6 cellular contexts compared by ENCODE assay signal in the genomic region with DNA sequence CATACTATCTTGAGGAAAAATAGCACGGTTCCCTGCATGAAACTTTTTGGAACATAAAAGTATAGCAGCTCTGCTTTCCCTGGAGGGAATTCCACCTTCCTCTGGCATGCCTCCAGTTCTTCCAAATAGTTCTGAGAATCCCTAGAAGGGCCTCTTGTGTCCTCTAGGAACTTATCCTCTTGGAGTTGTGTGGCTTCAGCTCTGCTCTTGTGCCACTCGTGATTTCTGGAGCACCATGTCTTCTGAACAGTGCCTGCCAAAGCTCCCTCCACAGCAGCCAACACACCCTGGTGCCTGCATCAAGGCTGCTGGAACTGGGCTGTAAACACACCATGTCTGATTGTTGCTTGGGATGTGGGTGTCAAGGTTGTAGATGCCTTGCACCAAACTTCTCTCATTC.
"Had no signal": no experiment of that assay in that cellular context is flagged by ENCODE, and none has a peak within 500 bp of the region (broad histone marks: within the 10 kb centered on the region; RNA-seq: fewer than 3 reads in every experiment).

No MANE protein-coding gene starts in this region.

- H3K9me3 ChIP-seq: HAP-1 had no signal

- H3K9ac ChIP-seq: GM23248 had no signal

- H3K4me3 ChIP-seq: GM23248, HAP-1 had no signal

- H3K27ac ChIP-seq: GM23248 had no signal

- ATAC-seq: HCT116 had no signal

- H2AFZ ChIP-seq: GM23248 had no signal

- H3K36me3 ChIP-seq: HAP-1 had no signal

- DNase-seq: GM23248, GOT3, H7, KBM-7 had no signal
